In genomic region chr6:160999508-160999907, GRCh38 we compare ENCODE assay signal across 18 cellular contexts. TPM values are rescaled to one million over a fixed set of nuclear protein-coding genes. Genes with fewer than 3 reads are reported as not detected.
DNase-seq lines count a peak whose midpoint lies in the region; ATAC-seq, FAIRE-seq and TF ChIP-seq lines count a peak whose summit lies in the region.
"Had no signal": no experiment of that assay in that cellular context is flagged by ENCODE, and none has a peak within 500 bp of the region (broad histone marks: within the 10 kb centered on the region; RNA-seq: fewer than 3 reads in every experiment).

No MANE protein-coding gene starts in this region.

- CTCF ChIA-PET in CD8-positive, alpha-beta T cell (lab: Charles Lee): no interaction called here

- peaks cover 65% of the 10 kb centered on the region for H3K4me1 Mint-ChIP-seq in CD8-positive, alpha-beta T cell (ENCODE audit: low read depth)
- H3K4me1 Mint-ChIP-seq in progenitor cell of endocrine pancreas (ENCODE audit: low read depth): peaks cover 25% of the 10 kb centered on the region

- peak overlapping the region; percentile 19 for H3K27ac Mint-ChIP-seq in CD8-positive, alpha-beta T cell
- no peak overlapping the region for H3K27ac Mint-ChIP-seq in progenitor cell of endocrine pancreas
- H3K27ac Mint-ChIP-seq: GM23338 had no signal

- peak; percentile 95 for FAIRE-seq in islet of Langerhans (lab: Jason Lieb, UNC)
- FAIRE-seq: GM12892, HTR-8/SVneo had no signal

- no peak for TF ChIP-seq POLR2A in body of pancreas (IDR thresholded peaks at IDR 0.05)

- H3K36me3 Mint-ChIP-seq in CD8-positive, alpha-beta T cell: peaks cover 8% of the 10 kb centered on the region
- H3K36me3 Mint-ChIP-seq in progenitor cell of endocrine pancreas (ENCODE audit: insufficient read depth): peaks cover 2% of the 10 kb centered on the region

- H3K27ac ChIP-seq in CD8-positive, alpha-beta T cell (ENCODE audit: low read depth, low read length): no peak overlapping the region
- H3K27ac ChIP-seq in body of pancreas: no peak overlapping the region
- H3K27ac ChIP-seq: HL-60 had no signal

- intact Hi-C loops in CD8-positive, alpha-beta T cell (cut with DNase I, micrococcal nuclease): loop anchor here in 1 of 2 experiments (10.0 kb wide), 2 partner anchors 375 to 475 kb away; no protein-coding TSS in a partner anchor
- intact Hi-C loops in body of pancreas (cut with DNase I): no loop called here

- no peak for DNase-seq in CD8-positive, alpha-beta T cell
- DNase-seq in NCI-H524 (lab: John Stamatoyannopoulos, UW) (peak; percentile 48 to 70), body of pancreas (peak in 3 of 4 donors; percentile 25 to 48 (median 43)), progenitor cell of endocrine pancreas (ENCODE audit: low spot score, unreplicated experiment) (no peak), activated T-cell treated with anti-CD3 and anti-CD28 coated beads for 4 hours (no peak), MG63 (no peak)
- DNase-seq: ACHN, Calu3, NCI-H1417 treated with DMSO at 0.1 percent for 48 hours, NCI-H2029, NCI-H2171 treated with DMSO at 0.1 percent for 48 hours, SIG-M5 had no signal

- POLR2A ChIA-PET in CD8-positive, alpha-beta T cell (lab: Charles Lee): no interaction called here

- H3K9me3 ChIP-seq in CD8-positive, alpha-beta T cell (ENCODE audit: low read length): no peaks in the 10 kb centered on the region
- H3K9me3 ChIP-seq in body of pancreas (no peaks in the 10 kb centered on the region), MG63 (peaks cover 3% of the 10 kb centered on the region; the same call in 1 of the 2 replicates)

- TF ChIP-seq CTCF in CD8-positive, alpha-beta T cell (IDR thresholded peaks at IDR 0.05): no peak
- TF ChIP-seq CTCF in body of pancreas (IDR thresholded peaks at IDR 0.05) (no peak), progenitor cell of endocrine pancreas (IDR thresholded peaks at IDR 0.05; ENCODE audit: unreplicated experiment) (no peak)

- H3K9me3 Mint-ChIP-seq in CD8-positive, alpha-beta T cell: no peaks in the 10 kb centered on the region
- no peaks in the 10 kb centered on the region for H3K9me3 Mint-ChIP-seq in progenitor cell of endocrine pancreas (ENCODE audit: low read depth)
- H3K9me3 Mint-ChIP-seq: GM23338 had no signal

- WGBS in body of pancreas, 2 donors: 48 to 52% methylated on average over 6 of the region's 6 CpGs

- H3K4me1 ChIP-seq in CD8-positive, alpha-beta T cell (ENCODE audit: insufficient read depth, low read length): peaks cover 18% of the 10 kb centered on the region
- H3K4me1 ChIP-seq in body of pancreas: peaks cover 53% of the 10 kb centered on the region

- no peak overlapping the region for H3K4me3 Mint-ChIP-seq in CD8-positive, alpha-beta T cell
- H3K4me3 Mint-ChIP-seq in progenitor cell of endocrine pancreas (ENCODE audit: low read depth): no peak overlapping the region
- H3K4me3 Mint-ChIP-seq: GM23338 had no signal

- no peaks in the 10 kb centered on the region for H3K36me3 ChIP-seq in CD8-positive, alpha-beta T cell (ENCODE audit: insufficient read depth, low read length)
- no peaks in the 10 kb centered on the region for H3K36me3 ChIP-seq in body of pancreas (replicated peaks in 1 of 2; ENCODE audit: insufficient read depth in 1 of 2, low read depth in 2 of 2)
- H3K36me3 ChIP-seq in MG63: peaks cover 9% of the 10 kb centered on the region

- H3K4me3 ChIP-seq in CD8-positive, alpha-beta T cell (ENCODE audit: low read depth, low read length): no peak overlapping the region
- H3K4me3 ChIP-seq in body of pancreas (no peak overlapping the region), MG63 (no peak overlapping the region)
- H3K4me3 ChIP-seq: GM23338 had no signal

- H3K27me3 ChIP-seq in CD8-positive, alpha-beta T cell (ENCODE audit: insufficient read depth, low read length): no peaks in the 10 kb centered on the region
- no peaks in the 10 kb centered on the region for H3K27me3 ChIP-seq in body of pancreas
- H3K27me3 ChIP-seq in MG63: no peaks in the 10 kb centered on the region

- no peaks in the 10 kb centered on the region for H3K27me3 Mint-ChIP-seq in CD8-positive, alpha-beta T cell (ENCODE audit: low read depth)
- H3K27me3 Mint-ChIP-seq in progenitor cell of endocrine pancreas: no peaks in the 10 kb centered on the region

- ATAC-seq in CD8-positive, alpha-beta T cell: no peak
- ATAC-seq in body of pancreas (peak; percentile 35), GM21526 (IDR thresholded peaks at IDR 0.05; ENCODE audit: low FRiP score, unreplicated experiment) (no peak)
- ATAC-seq: GM23338 had no signal

RNA-seq across cellular contexts. Expression of gene MAP3K4, which starts 7.9 kb away (rescaled TPM):
- 10 to 100 TPM; 39.1 to 43.1 TPM for total RNA-seq in CD8-positive, alpha-beta T cell
- total RNA-seq in body of pancreas (10 to 100 TPM; 20.1 to 31.4 TPM), progenitor cell of endocrine pancreas (68.1 and 68.4 TPM in 2 replicates)
- 11.0 and 13.5 TPM in 2 replicates for total RNA-seq in MG63 (2014; rRNA removed; shearing (Covaris generic); ENCODE audit: low replicate concordance)

Comparison
In these comparisons a context has a peak if more than half of its experiments do, and no peak if none do; other contexts are left out.
1. DNase-seq: peak in NCI-H524 (2 of 2) and body of pancreas (3 of 4); none in CD8-positive, alpha-beta T cell (0 of 7), progenitor cell of endocrine pancreas (single experiment), activated T-cell treated with anti-CD3 and anti-CD28 coated beads for 4 hours (single experiment) and MG63 (single experiment).